ENCODE assay signal across 8 cellular contexts in genomic region chr17:60641810-60642220, GRCh38. TPM values are rescaled to one million over a fixed set of nuclear protein-coding genes. Genes with fewer than 3 reads are reported as not detected.
A peak's percentile ranks its signal among the peaks of the same experiment; 100 is the strongest.
DNase-seq lines count a peak whose midpoint lies in the region; ATAC-seq, FAIRE-seq and TF ChIP-seq lines count a peak whose summit lies in the region.

No MANE protein-coding gene starts in this region.

- no peaks in the 10 kb centered on the region for H3K9me3 Mint-ChIP-seq in central memory CD8-positive, alpha-beta T cell

- peak; percentile 65 for DNase-seq in AG08396 (ENCODE audit: low spot score)
- peak; percentile 19 for DNase-seq in GM12892 (ENCODE audit: insufficient read length)
- DNase-seq in NCI-H1930 (lab: John Stamatoyannopoulos, UW), result peak; percentile 59 to 80
- peak in 4 of 5 experiments; percentile 6 to 75 (median 16) for DNase-seq in T-helper 2 cell
- DNase-seq in central memory CD8-positive, alpha-beta T cell (ENCODE audit: low spot score in 2 of 2), result peak in 1 of 2 donors; percentile 24
- peak; percentile 9 for DNase-seq in stimulated activated CD8-positive, alpha-beta memory T cell treated with anti-CD3 and anti-CD28 coated beads, Interleukin-12 subunit alpha, Interleukin-12 subunit beta, amount 100 ng/mL, for 1 hour (ENCODE audit: low read depth)

- H3K27me3 ChIP-seq in layer of hippocampus (ENCODE audit: control insufficient read depth, insufficient read depth, low read length), result no peaks in the 10 kb centered on the region

- H3K4me1 Mint-ChIP-seq in central memory CD8-positive, alpha-beta T cell, result peaks cover 6% of the 10 kb centered on the region

- no peak overlapping the region for H3K27ac Mint-ChIP-seq in central memory CD8-positive, alpha-beta T cell (ENCODE audit: low read depth)

- peaks cover 25% of the 10 kb centered on the region for H3K36me3 Mint-ChIP-seq in central memory CD8-positive, alpha-beta T cell (ENCODE audit: insufficient read depth)

- no peaks in the 10 kb centered on the region for H3K27me3 Mint-ChIP-seq in central memory CD8-positive, alpha-beta T cell

- FAIRE-seq in GM12892 (lab: Jason Lieb, UNC), result no peak

- TF ChIP-seq POLR2A in GM12892 (IDR thresholded peaks at IDR 0.05; ENCODE audit: low read depth, low read length), result no peak

- H3K4me3 Mint-ChIP-seq in central memory CD8-positive, alpha-beta T cell, result no peak overlapping the region

- peak overlapping the region; percentile 8 for H3K27ac ChIP-seq in layer of hippocampus (ENCODE audit: low read depth, low read length)

- ATAC-seq in central memory CD8-positive, alpha-beta T cell (replicated peaks; ENCODE audit: extremely low read depth, poor library complexity, severe bottlenecking), result peak; percentile 52
- ATAC-seq in HG03135 (IDR thresholded peaks at IDR 0.05; ENCODE audit: unreplicated experiment), result no peak

RNA-seq across cellular contexts. Expression of gene BCAS3, which starts 35.8 kb away (rescaled TPM):
- polyA plus RNA-seq in GM12892 (2012; ENCODE audit: missing spikeins), result 7.5 TPM

RNA-seq across cellular contexts. Expression of gene PPM1D, which starts 41.8 kb away (rescaled TPM):
- 6.4 TPM for polyA plus RNA-seq in GM12892 (2012; ENCODE audit: missing spikeins)
